Comparison of ENCODE assay signal across 17 cellular contexts in genomic region chr10:109898007-109898406, GRCh38. TPM values are rescaled to one million over a fixed set of nuclear protein-coding genes. Genes with fewer than 3 reads are reported as not detected.
DNase-seq lines count a peak whose midpoint lies in the region; ATAC-seq and TF ChIP-seq lines count a peak whose summit lies in the region.
"Had no signal": no experiment of that assay in that cellular context is flagged by ENCODE, and none has a peak within 500 bp of the region (broad histone marks: within the 10 kb centered on the region; RNA-seq: fewer than 3 reads in every experiment).

No MANE protein-coding gene starts in this region.

- no peak for ATAC-seq in right cardiac atrium
- ATAC-seq in left cardiac atrium, result no peak
- no peak for ATAC-seq in psoas muscle
- ATAC-seq in HG03457 (IDR thresholded peaks at IDR 0.05; ENCODE audit: unreplicated experiment), result no peak
- no peak for ATAC-seq in GM18870 (IDR thresholded peaks at IDR 0.05; ENCODE audit: unreplicated experiment)
- ATAC-seq: GM12878 had no signal

- H3K27ac ChIP-seq in right cardiac atrium (ENCODE audit: low read length) (peak overlapping the region; percentile 30), coronary artery (peak overlapping the region; percentile 74 to 90), psoas muscle (peak overlapping the region; percentile 59), prostate gland (peak overlapping the region in 1 of 2 donors; percentile 63)

- H3K9me3 ChIP-seq in right cardiac atrium (ENCODE audit: control insufficient read depth, low read length) (no peaks in the 10 kb centered on the region), psoas muscle (no peaks in the 10 kb centered on the region), prostate gland (no peaks in the 10 kb centered on the region)

- no peak for TF ChIP-seq CTCF in coronary artery (IDR thresholded peaks at IDR 0.05)
- no peak for TF ChIP-seq CTCF in psoas muscle (IDR thresholded peaks at IDR 0.05)
- TF ChIP-seq CTCF in prostate gland (IDR thresholded peaks at IDR 0.05), result no peak

- no peak for TF ChIP-seq POLR2A in prostate gland (IDR thresholded peaks at IDR 0.05)

- 97% methylated on average over 6 of the region's 6 CpGs for WGBS in right cardiac atrium
- 96 to 98% (median 97%) methylated on average over 6 of the region's 6 CpGs for WGBS in psoas muscle, 3 donors
- 98% methylated on average over 6 of the region's 6 CpGs for WGBS in prostate gland

- intact Hi-C loops in right cardiac atrium (cut with DNase I) (loop anchor here (10.0 kb wide), 3 partner anchors 107 to 227 kb away; partner anchors contain the start of gene ADD3 (in 4 of the 4)), left cardiac atrium (cut with DNase I) (loop anchor here in 1 of 2 donors (10.0 kb wide), 1 partner anchor 107 kb away; the partner anchor contains the start of gene ADD3), psoas muscle (cut with DNase I) (no loop called here), prostate gland (cut with DNase I) (no loop called here)

- no peak for DNase-seq in right cardiac atrium
- DNase-seq in left cardiac atrium, result no peak
- DNase-seq in coronary artery (ENCODE audit: low spot score), result no peak
- DNase-seq in psoas muscle, result no peak
- no peak for DNase-seq in prostate gland (ENCODE audit: low spot score)
- no peak for DNase-seq in NCI-H748 treated with DMSO at 0.1 percent for 48 hours (lab: John Stamatoyannopoulos, UW)
- DNase-seq: ACHN; Calu3; CD4-positive, alpha-beta T cell; HCEC 1CT; NCI-H345; NCI-H526 treated with DMSO at 0.1 percent for 48 hours; NK-92 treated with Interleukin-12 subunit alpha and Interleukin-12 subunit beta, amount 100 ng/mL, for 24 hours; RPMI8226 had no signal

- H3K4me3 ChIP-seq in right cardiac atrium (ENCODE audit: low read length) (no peak overlapping the region), coronary artery (no peak overlapping the region), psoas muscle (no peak overlapping the region), prostate gland (no peak overlapping the region)
- H3K4me3 ChIP-seq: GM12878 had no signal

- peaks cover 46% of the 10 kb centered on the region for H3K4me1 ChIP-seq in right cardiac atrium (ENCODE audit: control insufficient read depth, insufficient read depth, low read length)
- H3K4me1 ChIP-seq in psoas muscle, result peaks cover 62% of the 10 kb centered on the region
- H3K4me1 ChIP-seq in prostate gland (replicated peaks), result peaks cover 23% of the 10 kb centered on the region

- H3K36me3 ChIP-seq in psoas muscle (ENCODE audit: insufficient read depth in 1 of 2, low read depth in 1 of 2), result no peaks in the 10 kb centered on the region
- no peaks in the 10 kb centered on the region for H3K36me3 ChIP-seq in prostate gland

- H3K27me3 ChIP-seq in right cardiac atrium (ENCODE audit: control insufficient read depth, insufficient read depth), result no peaks in the 10 kb centered on the region
- no peaks in the 10 kb centered on the region for H3K27me3 ChIP-seq in psoas muscle (ENCODE audit: insufficient read depth in 3 of 3, low read length in 2 of 3)
- H3K27me3 ChIP-seq in prostate gland (replicated peaks; ENCODE audit: insufficient read depth), result no peaks in the 10 kb centered on the region

RNA-seq across cellular contexts. Expression of gene XPNPEP1, which starts 25.3 kb away (rescaled TPM):
- total RNA-seq in right cardiac atrium, result 10 to 100 TPM; 36.9 to 47.4 (median 39.1) TPM
- polyA plus RNA-seq in right cardiac atrium, result 20.7 TPM
- 10 to 100 TPM; 36.3 to 40.7 TPM for total RNA-seq in left cardiac atrium
- 10 to 100 TPM; 34.9 to 62.3 (median 43.8) TPM for total RNA-seq in psoas muscle
- polyA plus RNA-seq in psoas muscle, result 10 to 100 TPM; 22.6 to 37.3 (median 29.1) TPM
- 10 to 100 TPM; 53.4 to 64.3 TPM for total RNA-seq in prostate gland

Comparison
In these comparisons a context has a peak if more than half of its experiments do, and no peak if none do; other contexts are left out.
1. intact Hi-C loops: an anchor here in right cardiac atrium (10.0 kb wide); none called in psoas muscle and prostate gland.